18 cellular contexts compared by ENCODE assay signal in genomic region chr16:51399908-51400670, GRCh38.
DNase-seq lines count a peak whose midpoint lies in the region; ATAC-seq and TF ChIP-seq lines count a peak whose summit lies in the region.
"Had no signal": no experiment of that assay in that cellular context is flagged by ENCODE, and none has a peak within 500 bp of the region (broad histone marks: within the 10 kb centered on the region; RNA-seq: fewer than 3 reads in every experiment).

No MANE protein-coding gene starts in this region.

- H3K4me3 Mint-ChIP-seq in natural killer cell: no peak overlapping the region
- no peak overlapping the region for H3K4me3 Mint-ChIP-seq in naive thymus-derived CD4-positive, alpha-beta T cell
- H3K4me3 Mint-ChIP-seq: CD14-positive monocyte; CD4-positive, alpha-beta memory T cell had no signal

- POLR2A ChIA-PET in naive thymus-derived CD4-positive, alpha-beta T cell (lab: Charles Lee): no interaction called here

- no peak overlapping the region for H3K4me2 ChIP-seq in osteoblast (ENCODE audit: insufficient read depth, low read length)
- H3K4me2 ChIP-seq: BLaER1 had no signal

- no peak for ATAC-seq in natural killer cell
- no peak for ATAC-seq in HG03280 (IDR thresholded peaks at IDR 0.05; ENCODE audit: unreplicated experiment)
- no peak for ATAC-seq in naive thymus-derived CD4-positive, alpha-beta T cell
- ATAC-seq: GM12878 had no signal

- no peaks in the 10 kb centered on the region for H3K4me1 Mint-ChIP-seq in natural killer cell
- no peaks in the 10 kb centered on the region for H3K4me1 Mint-ChIP-seq in naive thymus-derived CD4-positive, alpha-beta T cell
- H3K4me1 Mint-ChIP-seq: CD14-positive monocyte; CD4-positive, alpha-beta memory T cell; IgD-negative memory B cell had no signal

- in situ Hi-C loops in brain microvascular endothelial cell (cut with HindIII; ENCODE audit: low pct_ligation_motif_present, low sequenced_read_pairs): no loop called here

- no peak for TF ChIP-seq CTCF in brain microvascular endothelial cell (IDR thresholded peaks at IDR 0.05; ENCODE audit: low read depth, low read length, missing control alignments)
- TF ChIP-seq CTCF in fibroblast of the aortic adventitia (IDR thresholded peaks at IDR 0.05; ENCODE audit: insufficient read depth, low read length): no peak
- no peak for TF ChIP-seq CTCF in osteoblast (IDR thresholded peaks at IDR 0.05; ENCODE audit: extremely low read depth, low read depth, low read length)
- no peak for TF ChIP-seq CTCF in natural killer cell (IDR thresholded peaks at IDR 0.05)

- no peaks in the 10 kb centered on the region for H3K27me3 Mint-ChIP-seq in natural killer cell (ENCODE audit: low read depth in 2 of 2)
- no peaks in the 10 kb centered on the region for H3K27me3 Mint-ChIP-seq in naive thymus-derived CD4-positive, alpha-beta T cell
- H3K27me3 Mint-ChIP-seq: CD4-positive, alpha-beta memory T cell; IgD-negative memory B cell had no signal

- no peak overlapping the region for H3K27ac Mint-ChIP-seq in natural killer cell
- H3K27ac Mint-ChIP-seq in naive thymus-derived CD4-positive, alpha-beta T cell: no peak overlapping the region
- H3K27ac Mint-ChIP-seq: CD14-positive monocyte; CD4-positive, alpha-beta memory T cell; IgD-negative memory B cell had no signal

- no peak overlapping the region for H3K4me3 ChIP-seq in brain microvascular endothelial cell (ENCODE audit: low read depth, low read length)
- H3K4me3 ChIP-seq in fibroblast of the aortic adventitia (ENCODE audit: low read depth, low read length): no peak overlapping the region
- H3K4me3 ChIP-seq in osteoblast (ENCODE audit: insufficient read depth, low read length): no peak overlapping the region
- H3K4me3 ChIP-seq in naive thymus-derived CD4-positive, alpha-beta T cell (ENCODE audit: low read length): no peak overlapping the region
- H3K4me3 ChIP-seq: BLaER1, GM12878, GM23248 had no signal

- H3K4me1 ChIP-seq in osteoblast (ENCODE audit: insufficient read depth, low read length): no peaks in the 10 kb centered on the region
- H3K4me1 ChIP-seq in naive thymus-derived CD4-positive, alpha-beta T cell (ENCODE audit: control insufficient read depth in 2 of 2, insufficient read depth in 2 of 2, low read length in 2 of 2): no peaks in the 10 kb centered on the region
- H3K4me1 ChIP-seq: BLaER1 had no signal

- H3K79me2 ChIP-seq in osteoblast (ENCODE audit: insufficient read depth, low read length): no peaks in the 10 kb centered on the region

- no peaks in the 10 kb centered on the region for H3K27me3 ChIP-seq in brain microvascular endothelial cell (replicated peaks)
- H3K27me3 ChIP-seq in osteoblast (ENCODE audit: insufficient read depth, low read length): no peaks in the 10 kb centered on the region
- H3K27me3 ChIP-seq in naive thymus-derived CD4-positive, alpha-beta T cell (ENCODE audit: control insufficient read depth in 2 of 2, insufficient read depth in 2 of 2, low read length in 2 of 2): no peaks in the 10 kb centered on the region
- H3K27me3 ChIP-seq: BLaER1 had no signal

- DNase-seq in OCI-M1 (lab: John Stamatoyannopoulos, UW) (peak; percentile 1), brain microvascular endothelial cell (peak; percentile 20), fibroblast of the aortic adventitia (ENCODE audit: low read depth) (peak; percentile 69), osteoblast (ENCODE audit: insufficient read length, low spot score, missing footprints) (peak; percentile 1), medulla oblongata (ENCODE audit: extremely low spot score) (no peak), natural killer cell (no peak)
- DNase-seq in naive thymus-derived CD4-positive, alpha-beta T cell: no peak
- DNase-seq: 8988T; Calu3; CD4-positive, alpha-beta memory T cell; DMS79 treated with DMSO at 0.1 percent for 48 hours; GM23248; HCEC 1CT had no signal

- H4K20me1 ChIP-seq in osteoblast (ENCODE audit: insufficient read depth, low read length): no peaks in the 10 kb centered on the region
- H4K20me1 ChIP-seq: BLaER1 had no signal

- CTCF ChIA-PET in naive thymus-derived CD4-positive, alpha-beta T cell (lab: Charles Lee): no interaction called here

- intact Hi-C loops in natural killer cell (cut with micrococcal nuclease): no loop called here
- intact Hi-C loops in naive thymus-derived CD4-positive, alpha-beta T cell (cut with micrococcal nuclease): no loop called here

- H3K9me3 ChIP-seq in osteoblast (ENCODE audit: low read depth, low read length): no peaks in the 10 kb centered on the region
- peaks cover 0 to 5% (median 0%) of the 10 kb centered on the region in 3 experiments for H3K9me3 ChIP-seq in naive thymus-derived CD4-positive, alpha-beta T cell (ENCODE audit: control insufficient read depth in 2 of 3, low read length in 3 of 3)

- no peaks in the 10 kb centered on the region for H3K36me3 ChIP-seq in brain microvascular endothelial cell (replicated peaks)
- no peaks in the 10 kb centered on the region for H3K36me3 ChIP-seq in osteoblast (ENCODE audit: insufficient read depth, low read length)
- no peaks in the 10 kb centered on the region for H3K36me3 ChIP-seq in naive thymus-derived CD4-positive, alpha-beta T cell (ENCODE audit: control insufficient read depth in 2 of 3, insufficient read depth in 3 of 3, low read length in 3 of 3)
- H3K36me3 ChIP-seq: BLaER1 had no signal

- no peaks in the 10 kb centered on the region for H3K36me3 Mint-ChIP-seq in natural killer cell
- peaks cover 0 to 3% (median 0%) of the 10 kb centered on the region in 5 donors for H3K36me3 Mint-ChIP-seq in naive thymus-derived CD4-positive, alpha-beta T cell
- H3K36me3 Mint-ChIP-seq: CD14-positive monocyte; CD4-positive, alpha-beta memory T cell; IgD-negative memory B cell had no signal

- H3K27ac ChIP-seq in brain microvascular endothelial cell: no peak overlapping the region
- H3K27ac ChIP-seq in osteoblast (ENCODE audit: low read depth, low read length): no peak overlapping the region
- no peak overlapping the region for H3K27ac ChIP-seq in naive thymus-derived CD4-positive, alpha-beta T cell (ENCODE audit: low read depth, low read length)
- H3K27ac ChIP-seq: BLaER1, GM23248 had no signal

- H2AFZ ChIP-seq in osteoblast (ENCODE audit: low read length): no peak overlapping the region
- H2AFZ ChIP-seq: GM23248 had no signal

- peaks cover 4 to 11% of the 10 kb centered on the region in 2 donors for H3K9me3 Mint-ChIP-seq in natural killer cell
- peaks cover 0 to 17% (median 5%) of the 10 kb centered on the region in 11 donors for H3K9me3 Mint-ChIP-seq in naive thymus-derived CD4-positive, alpha-beta T cell

Comparison
In these comparisons a context has a peak if more than half of its experiments do, and no peak if none do; other contexts are left out.
1. DNase-seq: peak in OCI-M1 (single experiment), brain microvascular endothelial cell (single experiment), fibroblast of the aortic adventitia (single experiment) and osteoblast (single experiment); none in medulla oblongata (single experiment), natural killer cell (single experiment) and naive thymus-derived CD4-positive, alpha-beta T cell (0 of 9).